ENCODE assay signal across 14 cellular contexts in the genomic region with DNA sequence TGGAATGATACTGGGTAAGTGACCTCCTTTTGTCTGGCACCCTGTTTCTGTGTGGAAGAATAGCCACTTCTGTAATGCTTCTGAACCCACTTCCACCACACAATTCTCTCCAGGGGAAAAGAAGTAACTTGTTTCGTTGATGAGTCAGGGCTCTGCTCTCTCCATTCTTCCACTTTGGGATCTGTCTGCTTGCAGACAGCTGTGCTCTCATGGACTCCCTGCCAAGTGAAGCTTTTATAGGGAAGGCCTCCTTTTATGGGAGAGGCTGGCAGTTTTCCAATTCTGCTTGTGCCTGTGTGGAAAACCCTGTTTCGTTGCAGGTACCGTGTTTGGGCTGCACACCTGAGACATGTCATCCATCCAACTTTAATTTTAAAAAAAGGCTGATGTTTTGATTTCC.
A peak's percentile ranks its signal among the peaks of the same experiment; 100 is the strongest.
DNase-seq lines count a peak whose midpoint lies in the region; ATAC-seq and TF ChIP-seq lines count a peak whose summit lies in the region.
"Had no signal": no experiment of that assay in that cellular context is flagged by ENCODE, and none has a peak within 500 bp of the region (broad histone marks: within the 10 kb centered on the region; RNA-seq: fewer than 3 reads in every experiment).

No MANE protein-coding gene starts in this region.

- H3K27ac ChIP-seq in right atrium auricular region, result no peak overlapping the region
- no peak overlapping the region for H3K27ac ChIP-seq in CD4-positive, alpha-beta memory T cell (ENCODE audit: low read depth, low read length)
- no peak overlapping the region for H3K27ac ChIP-seq in aorta (ENCODE audit: low read depth in 1 of 2, low read length in 2 of 2)

- no peaks in the 10 kb centered on the region for H3K9me3 ChIP-seq in right atrium auricular region
- no peaks in the 10 kb centered on the region for H3K9me3 ChIP-seq in CD4-positive, alpha-beta memory T cell (ENCODE audit: control insufficient read depth in 1 of 2, low read length in 2 of 2)
- no peaks in the 10 kb centered on the region for H3K9me3 ChIP-seq in aorta (ENCODE audit: control insufficient read depth, low read length)
- H3K9me3 ChIP-seq: BE2C, HAP-1 had no signal

- peaks cover 0 to 3% of the 10 kb centered on the region in 2 donors for H3K27me3 Mint-ChIP-seq in CD4-positive, alpha-beta memory T cell
- H3K27me3 Mint-ChIP-seq: type B pancreatic cell had no signal

- POLR2A ChIA-PET in CD4-positive, alpha-beta memory T cell (lab: Charles Lee; ENCODE audit: partially characterized antibody), result no interaction called here

- no peaks in the 10 kb centered on the region for H3K36me3 Mint-ChIP-seq in CD4-positive, alpha-beta memory T cell
- H3K36me3 Mint-ChIP-seq: IgD-negative memory B cell, type B pancreatic cell had no signal

- H3K4me3 ChIP-seq in right atrium auricular region, result no peak overlapping the region
- H3K4me3 ChIP-seq in CD4-positive, alpha-beta memory T cell (ENCODE audit: low read length in 2 of 2), result no peak overlapping the region
- no peak overlapping the region for H3K4me3 ChIP-seq in aorta (ENCODE audit: low read length in 2 of 2)
- H3K4me3 ChIP-seq: HAP-1 had no signal

- H3K36me3 ChIP-seq in right atrium auricular region, result no peaks in the 10 kb centered on the region
- H3K36me3 ChIP-seq in CD4-positive, alpha-beta memory T cell (ENCODE audit: insufficient read depth, low read length), result no peaks in the 10 kb centered on the region
- no peaks in the 10 kb centered on the region for H3K36me3 ChIP-seq in aorta (ENCODE audit: control insufficient read depth in 1 of 2, insufficient read depth in 2 of 2, low read length in 1 of 2)
- H3K36me3 ChIP-seq: BE2C, HAP-1 had no signal

- no peak overlapping the region for H3K27ac Mint-ChIP-seq in CD4-positive, alpha-beta memory T cell
- H3K27ac Mint-ChIP-seq: IgD-negative memory B cell, type B pancreatic cell had no signal

- intact Hi-C loops in left ventricle myocardium superior (cut with micrococcal nuclease) (no loop called here), aorta (cut with DNase I) (no loop called here)
- intact Hi-C loops in CD4-positive, alpha-beta memory T cell (cut with micrococcal nuclease), result no loop called here

- DNase-seq in left ventricle myocardium superior, result no peak
- DNase-seq in right atrium auricular region (ENCODE audit: low spot score), result no peak
- DNase-seq in NCI-H69 (lab: John Stamatoyannopoulos, UW), result peak; percentile 71
- no peak for DNase-seq in CD4-positive, alpha-beta memory T cell
- DNase-seq in stimulated activated CD4-positive, alpha-beta T cell treated with anti-CD3 and anti-CD28 coated beads, Interleukin-1b, Interleukin-23, amount 100 ng/mL, for 48 hours, result no peak
- DNase-seq in aorta, result no peak
- DNase-seq in 8988T, result no peak
- DNase-seq: activated T-cell treated with anti-CD3 and anti-CD28 coated beads for 4 hours; BE2C; stimulated activated CD4-positive, alpha-beta T cell treated with anti-CD3 and anti-CD28 coated beads, Interleukin-2, amount 100 ng/mL, for 48 hours had no signal

- H3K4me3 Mint-ChIP-seq in CD4-positive, alpha-beta memory T cell, result no peak overlapping the region
- H3K4me3 Mint-ChIP-seq: IgD-negative memory B cell, type B pancreatic cell had no signal

- no peaks in the 10 kb centered on the region for H3K9me3 Mint-ChIP-seq in CD4-positive, alpha-beta memory T cell
- H3K9me3 Mint-ChIP-seq: IgD-negative memory B cell, type B pancreatic cell had no signal

- whole genome bisulfite sequencing in aorta, 2 donors, result 65 to 67% methylated on average over 3 of the region's 3 CpGs

- CTCF ChIA-PET in CD4-positive, alpha-beta memory T cell (lab: Charles Lee; ENCODE audit: partially characterized antibody), result no interaction called here

- no peaks in the 10 kb centered on the region for H3K27me3 ChIP-seq in right atrium auricular region
- H3K27me3 ChIP-seq in CD4-positive, alpha-beta memory T cell (ENCODE audit: insufficient read depth, low read length), result no peaks in the 10 kb centered on the region
- H3K27me3 ChIP-seq in aorta (ENCODE audit: control insufficient read depth in 1 of 2, insufficient read depth in 2 of 2, low read length in 1 of 2), result peaks cover 0 to 2% of the 10 kb centered on the region in 2 donors
- H3K27me3 ChIP-seq: BE2C had no signal

- TF ChIP-seq CTCF in right atrium auricular region (IDR thresholded peaks at IDR 0.05), result no peak

- no peaks in the 10 kb centered on the region for H3K4me1 Mint-ChIP-seq in CD4-positive, alpha-beta memory T cell

- H3K4me1 ChIP-seq in right atrium auricular region (no peaks in the 10 kb centered on the region), aorta (ENCODE audit: control insufficient read depth in 1 of 2, insufficient read depth in 2 of 2, low read length in 2 of 2) (no peaks in the 10 kb centered on the region)
- no peaks in the 10 kb centered on the region for H3K4me1 ChIP-seq in CD4-positive, alpha-beta memory T cell (ENCODE audit: insufficient read depth, low read length)
- H3K4me1 ChIP-seq: BE2C, HAP-1 had no signal

- ATAC-seq in left ventricle myocardium superior, result peak; percentile 43
- peak; percentile 73 for ATAC-seq in esophagus mucosa
- ATAC-seq in aorta (ENCODE audit: low FRiP score), result no peak
